Comparison of ENCODE assay signal across 9 cellular contexts in genomic region chr4:1201851-1202525, GRCh38. TPM values are rescaled to one million over a fixed set of nuclear protein-coding genes. Genes with fewer than 3 reads are reported as not detected.
DNase-seq lines count a peak whose midpoint lies in the region; ATAC-seq and TF ChIP-seq lines count a peak whose summit lies in the region.
"Had no signal": no experiment of that assay in that cellular context is flagged by ENCODE, and none has a peak within 500 bp of the region (broad histone marks: within the 10 kb centered on the region; RNA-seq: fewer than 3 reads in every experiment).

No MANE protein-coding gene starts in this region.

- ATAC-seq in left cardiac atrium, result peak; percentile 39 to 42

- H3K9me3 Mint-ChIP-seq in activated T-cell treated with anti-CD3 and anti-CD28 coated beads, Interleukin-2, amount 50 U/mL, for 24 hours, result no peaks in the 10 kb centered on the region

- H3K9me2 ChIP-seq in Loucy (replicated peaks; ENCODE audit: low read depth, low read length), result no peaks in the 10 kb centered on the region

- H3K4me3 Mint-ChIP-seq in activated T-cell treated with anti-CD3 and anti-CD28 coated beads, Interleukin-2, amount 50 U/mL, for 24 hours, result peak overlapping the region; percentile 69

- TF ChIP-seq POLR2A in GM19099 (IDR thresholded peaks at IDR 0.05; ENCODE audit: extremely low read depth, insufficient read length, low read depth), result peak; percentile 8

- intact Hi-C loops in left cardiac atrium (cut with DNase I), result no loop called here

- H3K27ac Mint-ChIP-seq in activated T-cell treated with anti-CD3 and anti-CD28 coated beads, Interleukin-2, amount 50 U/mL, for 24 hours, result peak overlapping the region; percentile 99

- peak overlapping the region; percentile 94 for H3K9ac ChIP-seq in Loucy (ENCODE audit: low read depth, low read length, poor library complexity, severe bottlenecking)

- H3K9me3 ChIP-seq in Loucy (ENCODE audit: insufficient read depth, low read depth, low read length), result no peaks in the 10 kb centered on the region
- H3K9me3 ChIP-seq: thyroid gland had no signal

- peaks cover 38% of the 10 kb centered on the region for H3K79me2 ChIP-seq in Loucy (ENCODE audit: insufficient read depth, low read length)

- no peaks in the 10 kb centered on the region for H3K27me3 Mint-ChIP-seq in activated T-cell treated with anti-CD3 and anti-CD28 coated beads, Interleukin-2, amount 50 U/mL, for 24 hours

- peak overlapping the region; percentile 81 for H3K4me2 ChIP-seq in Loucy (ENCODE audit: low read depth, low read length, poor library complexity, severe bottlenecking)

- no peaks in the 10 kb centered on the region for H3K27me3 ChIP-seq in Loucy (ENCODE audit: insufficient read depth, low read length, poor library complexity, severe bottlenecking)
- H3K27me3 ChIP-seq: thyroid gland had no signal

- H4K20me1 ChIP-seq in Loucy (ENCODE audit: insufficient read depth, low read length, poor library complexity, severe bottlenecking), result peaks cover 4% of the 10 kb centered on the region

- peak overlapping the region; percentile 72 for H2AFZ ChIP-seq in Loucy (ENCODE audit: low read length)

- H3K4me1 ChIP-seq in Loucy (ENCODE audit: insufficient read depth, low read length, poor library complexity, severe bottlenecking), result peaks cover 67% of the 10 kb centered on the region

- peak; percentile 82 for DNase-seq in activated T-cell treated with anti-CD3 and anti-CD28 coated beads, Interleukin-2, amount 50 U/mL, for 24 hours
- DNase-seq in left cardiac atrium, result peak; percentile 68
- peak; percentile 39 to 52 for DNase-seq in stimulated activated CD4-positive, alpha-beta T cell treated with anti-CD3 and anti-CD28 coated beads, Interleukin-1b, Interleukin-23, amount 100 ng/mL, for 4 hours (ENCODE audit: low read depth in 2 of 2)
- DNase-seq in A172 (ENCODE audit: low spot score), result no peak
- no peak for DNase-seq in D341Med (ENCODE audit: low spot score)
- no peak for DNase-seq in midbrain (lab: John Stamatoyannopoulos, UW)

- H3K36me3 ChIP-seq in Loucy (ENCODE audit: insufficient read depth, low read length), result peaks cover 2% of the 10 kb centered on the region; the same call in 1 of the 2 replicates
- H3K36me3 ChIP-seq: thyroid gland had no signal

- peaks cover 10% of the 10 kb centered on the region for H3K36me3 Mint-ChIP-seq in activated T-cell treated with anti-CD3 and anti-CD28 coated beads, Interleukin-2, amount 50 U/mL, for 24 hours (ENCODE audit: low read depth)

- peak overlapping the region; percentile 80 for H3K4me3 ChIP-seq in Loucy (ENCODE audit: low read length, poor library complexity, severe bottlenecking)
- H3K4me3 ChIP-seq: thyroid gland had no signal

- peaks cover 51% of the 10 kb centered on the region for H3K4me1 Mint-ChIP-seq in activated T-cell treated with anti-CD3 and anti-CD28 coated beads, Interleukin-2, amount 50 U/mL, for 24 hours (ENCODE audit: low read depth)

- peaks cover 21% of the 10 kb centered on the region for H3F3A ChIP-seq in Loucy (ENCODE audit: low read depth)

- no peak for TF ChIP-seq CTCF in Loucy (conservative IDR thresholded peaks at IDR 0.05; ENCODE audit: low read length)

RNA-seq across cellular contexts. Expression of gene SPON2, which starts 29.6 kb away (rescaled TPM):
- 10 to 100 TPM; 14.0 to 33.0 TPM for total RNA-seq in left cardiac atrium
- 7.6 and 16.2 TPM in 2 replicates for total RNA-seq in A172 (2014; rRNA removed; shearing (Covaris generic))

RNA-seq across cellular contexts. Expression of gene CTBP1, which starts 46.9 kb away (rescaled TPM):
- 100 to 1,000 TPM; 121 to 128 TPM for total RNA-seq in left cardiac atrium
- 166 and 240 TPM in 2 replicates for total RNA-seq in A172 (2014; rRNA removed; shearing (Covaris generic))

Comparison
In these comparisons a context has a peak if more than half of its experiments do, and no peak if none do; other contexts are left out.
1. DNase-seq: peak in activated T-cell treated with anti-CD3 and anti-CD28 coated beads, Interleukin-2, amount 50 U/mL, for 24 hours (single experiment), left cardiac atrium (single experiment) and stimulated activated CD4-positive, alpha-beta T cell treated with anti-CD3 and anti-CD28 coated beads, Interleukin-1b, Interleukin-23, amount 100 ng/mL, for 4 hours (2 of 2); none in A172 (single experiment), D341Med (single experiment) and midbrain (single experiment).